Comparison of ENCODE assay signal across 16 cellular contexts in the genomic region with DNA sequence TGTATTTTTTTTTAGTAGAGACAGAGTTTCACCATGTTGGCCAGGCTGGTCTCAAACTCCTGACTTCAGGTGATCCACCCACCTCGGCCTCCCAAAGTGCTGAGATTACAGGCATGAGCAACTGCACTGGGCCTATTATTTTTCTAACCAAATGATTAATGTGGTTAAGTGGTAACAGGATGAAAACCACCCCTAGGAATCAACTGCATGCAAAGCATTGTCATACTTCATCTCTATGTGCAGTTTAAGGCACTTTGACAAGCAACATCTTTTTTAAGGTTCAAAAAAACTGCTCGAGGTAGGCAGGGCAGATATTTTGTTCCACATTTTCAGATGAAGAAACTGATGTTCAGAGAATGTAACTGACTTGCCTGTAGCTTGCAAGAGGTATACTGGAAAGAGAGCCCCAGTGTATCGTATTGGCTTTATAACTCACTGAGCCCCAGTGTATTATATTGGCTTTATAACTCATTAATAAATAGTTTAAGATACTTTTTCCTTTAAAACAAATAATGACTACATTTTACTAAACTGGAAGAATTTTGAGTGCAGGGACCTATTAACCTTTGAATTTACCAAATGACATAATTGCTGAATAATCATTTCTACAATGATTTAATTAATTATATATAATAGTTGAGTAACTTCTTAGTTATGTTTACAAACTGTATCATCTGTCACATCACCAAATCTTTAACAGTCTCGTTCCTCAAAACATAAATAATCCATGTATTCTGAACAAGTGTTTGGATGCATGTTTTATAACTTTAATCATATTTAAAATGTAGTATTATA. TPM values are rescaled to one million over a fixed set of nuclear protein-coding genes. Genes with fewer than 3 reads are reported as not detected.
A peak's percentile ranks its signal among the peaks of the same experiment; 100 is the strongest.
DNase-seq lines count a peak whose midpoint lies in the region; ATAC-seq, FAIRE-seq and TF ChIP-seq lines count a peak whose summit lies in the region.
"Had no signal": no experiment of that assay in that cellular context is flagged by ENCODE, and none has a peak within 500 bp of the region (broad histone marks: within the 10 kb centered on the region; RNA-seq: fewer than 3 reads in every experiment).

No MANE protein-coding gene starts in this region.

- no peak for TF ChIP-seq POLR2A in H54 (IDR thresholded peaks at IDR 0.05; ENCODE audit: low read depth, low read length)

- no peak for ATAC-seq in left cardiac atrium
- no peak for ATAC-seq in left colon
- no peak for ATAC-seq in HG03378 (IDR thresholded peaks at IDR 0.05; ENCODE audit: unreplicated experiment)

- no peaks in the 10 kb centered on the region for H3K27me3 ChIP-seq in ACC112 (ENCODE audit: insufficient read depth, low read length)
- no peaks in the 10 kb centered on the region for H3K27me3 ChIP-seq in adipocyte (replicated peaks; ENCODE audit: control insufficient read depth, insufficient read depth, low read length)

- H3K4me1 ChIP-seq in ACC112 (ENCODE audit: control insufficient read depth, insufficient read depth, low read length, unreplicated experiment) (peaks cover 46% of the 10 kb centered on the region), adipocyte (ENCODE audit: control insufficient read depth, insufficient read depth, low read length) (peaks cover 50% of the 10 kb centered on the region)

- DNase-seq in H54 (ENCODE audit: insufficient read length, low spot score) (no peak), adipocyte (ENCODE audit: low read depth) (peak; percentile 8), glomerular visceral epithelial cell (ENCODE audit: extremely low spot score) (peak; percentile 74), left cardiac atrium (no peak), left colon (no peak), NCI-H2029 (lab: John Stamatoyannopoulos, UW) (no peak)
- DNase-seq: activated naive CD4-positive, alpha-beta T cell treated with Interleukin-2 at 50 U/mL for 16 hours; DMS153; effector memory CD4-positive, alpha-beta T cell; H9; immature natural killer cell; NCI-H2227 treated with DMSO at 0.1 percent for 48 hours; stimulated activated CD4-positive, alpha-beta T cell treated with anti-CD3 and anti-CD28 coated beads, Interleukin-4, amount 100 ng/mL, for 4 hours; WERI-Rb-1 had no signal

- no peak overlapping the region; the same call in 1 of the 2 replicates for H3K4me3 ChIP-seq in ACC112 (ENCODE audit: low read depth, low read length)
- H3K4me3 ChIP-seq in adipocyte (ENCODE audit: low read length) = no peak overlapping the region

- intact Hi-C loops in left cardiac atrium (cut with DNase I) = no loop called here
- intact Hi-C loops in left colon (cut with DNase I, micrococcal nuclease) = no loop called here

- peak overlapping the region; percentile 70 for H3K9ac ChIP-seq in adipocyte (ENCODE audit: low read length)

- no peaks in the 10 kb centered on the region for H3K79me2 ChIP-seq in ACC112 (ENCODE audit: control insufficient read depth, insufficient read depth, low read length, unreplicated experiment)

- peak overlapping the region; percentile 95 for H3K27ac ChIP-seq in ACC112 (ENCODE audit: low read depth, low read length)
- H3K27ac ChIP-seq: WERI-Rb-1 had no signal

- no peaks in the 10 kb centered on the region for H3K9me3 ChIP-seq in adipocyte (ENCODE audit: control insufficient read depth, low read length)

- FAIRE-seq in H54 (lab: Jason Lieb, UNC) = peak; percentile 97

- no peak overlapping the region for H2AFZ ChIP-seq in ACC112 (ENCODE audit: low read length, unreplicated experiment)

- H3K36me3 ChIP-seq in ACC112 (ENCODE audit: insufficient read depth, low read length) (no peaks in the 10 kb centered on the region), adipocyte (ENCODE audit: control insufficient read depth, insufficient read depth, low read length, severe bottlenecking) (no peaks in the 10 kb centered on the region)
- H3K36me3 ChIP-seq: WERI-Rb-1 had no signal

RNA-seq across cellular contexts. Expression of gene RTKN2, which starts 38.1 kb away (rescaled TPM):
- under 1 TPM in 1 of 2 donors, not detected in 1; 0.13 TPM for total RNA-seq in left cardiac atrium
- total RNA-seq in left colon = 1 to 10 TPM; 1.1 to 2.5 TPM

Comparison
In these comparisons a context has a peak if more than half of its experiments do, and no peak if none do; other contexts are left out.
1. DNase-seq: peak in adipocyte (single experiment) and glomerular visceral epithelial cell (single experiment); none in H54 (single experiment), left cardiac atrium (single experiment), left colon (0 of 2) and NCI-H2029 (single experiment).